In genomic region chr12:38954119-38954746, GRCh38 we compare ENCODE assay signal across 36 cellular contexts. TPM values are rescaled to one million over a fixed set of nuclear protein-coding genes. Genes with fewer than 3 reads are reported as not detected.
"Had no signal": no experiment of that assay in that cellular context is flagged by ENCODE, and none has a peak within 500 bp of the region (broad histone marks: within the 10 kb centered on the region; RNA-seq: fewer than 3 reads in every experiment).

No MANE protein-coding gene starts in this region.

- H3K4me3 Mint-ChIP-seq: activated CD4-positive, alpha-beta memory T cell treated with anti-CD3 and anti-CD28 coated beads, Interleukin-2, amount 10 ng/mL, durations not matched to agents 7 days and 5 days; activated CD8-positive, alpha-beta memory T cell treated with anti-CD3 and anti-CD28 coated beads, Interleukin-2, amount 10 ng/mL, durations not matched to agents 7 days and 5 days; activated naive CD8-positive, alpha-beta T cell treated with anti-CD3 and anti-CD28 coated beads for 36 hours; activated T-cell treated with anti-CD3 and anti-CD28 coated beads, Interleukin-2, amount 50 U/mL, for 72 hours; activated T-helper 17 cell treated with anti-CD3 and anti-CD28 coated beads, Interleukin-2, amount 50 U/mL, for 72 hours had no signal

- DNase-seq: activated CD4-positive, alpha-beta memory T cell treated with anti-CD3 and anti-CD28 coated beads, Interleukin-2, amount 10 ng/mL, durations not matched to agents 7 days and 5 days; activated CD4-positive, alpha-beta T cell treated with anti-CD3 and anti-CD28 coated beads for 1 hour; activated CD4-positive, alpha-beta T cell treated with anti-CD3 and anti-CD28 coated beads for 48 hours; activated CD4-positive, CD25-positive, alpha-beta regulatory T cell; activated CD8-positive, alpha-beta memory T cell treated with anti-CD3 and anti-CD28 coated beads for 24 hours; activated CD8-positive, alpha-beta memory T cell treated with anti-CD3 and anti-CD28 coated beads, Interleukin-2, amount 10 ng/mL, durations not matched to agents 7 days and 5 days; activated CD8-positive, alpha-beta memory T cell treated with anti-CD3 and anti-CD28 coated beads, Interleukin-2, amount 50 U/mL, for 48 hours; activated effector memory CD4-positive, alpha-beta T cell treated with anti-CD3 and anti-CD28 coated beads, Interleukin-2, amount 50 U/mL, for 16 hours; activated naive CD4-positive, alpha-beta T cell; activated naive CD4-positive, alpha-beta T cell treated with anti-CD3 and anti-CD28 coated beads, Interleukin-2, amount 50 U/mL, for 16 hours; activated naive CD8-positive, alpha-beta T cell treated with anti-CD3 and anti-CD28 coated beads for 36 hours; activated T-cell treated with anti-CD3 and anti-CD28 coated beads, Interleukin-2, amount 50 U/mL, for 72 hours; amniotic stem cell; aorta; NCI-H1092 treated with DMSO at 0.1 percent for 48 hours; NCI-H1417; NCI-H146; NCI-H187; NCI-H2029 treated with DMSO at 0.1 percent for 48 hours; NCI-H2107; NCI-H2171; NCI-H510A; NCI-H526 treated with DMSO at 0.1 percent for 48 hours; NCI-H774; NK-92 treated with Interleukin-12 subunit alpha and Interleukin-12 subunit beta, amount 100 ng/mL, for 24 hours; PC-3; SIG-M5; SW 1271; T-helper 1 cell; T-helper 2 cell; T1000; WERI-Rb-1 had no signal

- H3K4me3 ChIP-seq: breast epithelium had no signal

- H3K27me3 Mint-ChIP-seq: activated CD4-positive, alpha-beta memory T cell treated with anti-CD3 and anti-CD28 coated beads, Interleukin-2, amount 10 ng/mL, durations not matched to agents 7 days and 5 days; activated CD8-positive, alpha-beta memory T cell treated with anti-CD3 and anti-CD28 coated beads, Interleukin-2, amount 10 ng/mL, durations not matched to agents 7 days and 5 days; activated naive CD8-positive, alpha-beta T cell treated with anti-CD3 and anti-CD28 coated beads for 36 hours had no signal

- H3K36me3 Mint-ChIP-seq: activated CD8-positive, alpha-beta memory T cell treated with anti-CD3 and anti-CD28 coated beads, Interleukin-2, amount 10 ng/mL, durations not matched to agents 7 days and 5 days; activated naive CD8-positive, alpha-beta T cell treated with anti-CD3 and anti-CD28 coated beads for 36 hours had no signal

- H3K4me1 Mint-ChIP-seq: activated CD4-positive, alpha-beta memory T cell treated with anti-CD3 and anti-CD28 coated beads, Interleukin-2, amount 10 ng/mL, durations not matched to agents 7 days and 5 days; activated CD8-positive, alpha-beta memory T cell treated with anti-CD3 and anti-CD28 coated beads, Interleukin-2, amount 10 ng/mL, durations not matched to agents 7 days and 5 days; activated naive CD8-positive, alpha-beta T cell treated with anti-CD3 and anti-CD28 coated beads for 36 hours; activated T-helper 17 cell treated with anti-CD3 and anti-CD28 coated beads, Interleukin-2, amount 50 U/mL, for 72 hours had no signal

- H3K4me1 ChIP-seq: breast epithelium had no signal

- ATAC-seq: activated CD8-positive, alpha-beta memory T cell treated with anti-CD3 and anti-CD28 coated beads, Interleukin-2, amount 10 ng/mL, durations not matched to agents 7 days and 5 days; activated T-cell treated with anti-CD3 and anti-CD28 coated beads, Interleukin-2, amount 50 U/mL, for 72 hours; activated T-helper 17 cell treated with anti-CD3 and anti-CD28 coated beads, Interleukin-2, amount 50 U/mL, for 72 hours; PC-3; Right ventricle myocardium inferior had no signal

- H3K36me3 ChIP-seq: breast epithelium, WERI-Rb-1 had no signal

- H3K9me3 ChIP-seq: breast epithelium had no signal

- H3K27ac Mint-ChIP-seq: activated CD4-positive, alpha-beta memory T cell treated with anti-CD3 and anti-CD28 coated beads, Interleukin-2, amount 10 ng/mL, durations not matched to agents 7 days and 5 days; activated CD8-positive, alpha-beta memory T cell treated with anti-CD3 and anti-CD28 coated beads, Interleukin-2, amount 10 ng/mL, durations not matched to agents 7 days and 5 days; activated naive CD8-positive, alpha-beta T cell treated with anti-CD3 and anti-CD28 coated beads for 36 hours; activated T-cell treated with anti-CD3 and anti-CD28 coated beads, Interleukin-2, amount 50 U/mL, for 72 hours; activated T-helper 17 cell treated with anti-CD3 and anti-CD28 coated beads, Interleukin-2, amount 50 U/mL, for 72 hours had no signal

RNA-seq across cellular contexts. Expression of gene CPNE8, which starts 48.8 kb away (rescaled TPM):
- total RNA-seq: LHCN-M2 had no signal
